In the genomic region with DNA sequence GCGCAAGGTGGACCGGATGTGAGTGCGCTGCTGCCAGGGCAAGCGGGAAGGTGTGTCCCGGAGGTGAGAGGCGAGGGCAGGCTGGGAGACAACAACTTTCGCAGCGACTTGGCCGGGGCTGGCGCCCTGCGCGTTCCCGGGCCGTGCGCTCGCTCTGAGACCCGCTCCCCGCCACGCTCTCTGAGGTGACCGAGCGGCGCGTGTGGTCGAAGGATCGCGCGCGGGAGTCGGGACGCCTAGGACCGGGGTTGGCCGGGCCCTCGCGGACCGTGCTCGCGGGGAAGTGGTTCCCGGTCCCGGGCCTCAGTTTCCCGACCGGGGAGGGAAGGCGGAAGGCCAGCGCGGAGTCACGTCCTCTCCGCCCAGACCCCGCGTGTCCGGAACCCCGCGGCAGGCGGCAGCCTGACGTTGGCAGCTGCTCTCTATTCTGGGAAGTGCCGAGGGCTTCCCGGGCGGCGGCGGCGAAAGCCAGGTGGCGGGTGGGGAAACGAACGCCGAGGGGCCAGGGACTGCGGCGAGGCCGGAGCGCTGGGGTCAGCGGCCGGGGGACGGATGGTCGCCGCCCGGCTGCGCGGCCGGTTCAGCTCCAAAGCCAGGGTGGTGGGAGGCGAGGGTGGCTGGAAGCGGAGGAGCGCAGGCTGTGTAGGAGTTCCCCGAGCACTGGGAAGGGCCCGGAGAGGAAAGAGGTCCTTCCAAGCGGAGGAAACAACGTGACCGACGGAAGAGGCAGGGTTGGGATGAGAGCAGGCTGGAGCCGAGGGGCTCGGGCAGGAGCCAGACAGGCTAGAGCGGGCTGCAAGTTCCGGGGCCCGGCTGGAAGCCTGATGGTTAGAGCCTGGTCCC, we compare ENCODE assay signal across 1 cellular context.
TF ChIP-seq lines count a peak whose summit lies in the region.

No MANE protein-coding gene starts in this region.

TF ChIP-seq in HepG2, 621 proteins besides CTCF, POLR2A, EP300 and RAD21 (continued from another document and continues in another):
- TF ChIP-seq, protein P1, sequence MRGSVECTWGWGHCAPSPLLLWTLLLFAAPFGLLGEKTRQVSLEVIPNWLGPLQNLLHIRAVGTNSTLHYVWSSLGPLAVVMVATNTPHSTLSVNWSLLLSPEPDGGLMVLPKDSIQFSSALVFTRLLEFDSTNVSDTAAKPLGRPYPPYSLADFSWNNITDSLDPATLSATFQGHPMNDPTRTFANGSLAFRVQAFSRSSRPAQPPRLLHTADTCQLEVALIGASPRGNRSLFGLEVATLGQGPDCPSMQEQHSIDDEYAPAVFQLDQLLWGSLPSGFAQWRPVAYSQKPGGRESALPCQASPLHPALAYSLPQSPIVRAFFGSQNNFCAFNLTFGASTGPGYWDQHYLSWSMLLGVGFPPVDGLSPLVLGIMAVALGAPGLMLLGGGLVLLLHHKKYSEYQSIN (CRISPR knock-in tag; IDR thresholded peaks at IDR 0.05; ENCODE audit: borderline replicate concordance) = no peak
- TF ChIP-seq MEIS1 (CRISPR knock-in tag; IDR thresholded peaks at IDR 0.05; ENCODE audit: borderline replicate concordance) (peak; percentile 86), CBX5 (CRISPR knock-in tag; IDR thresholded peaks at IDR 0.05; ENCODE audit: borderline replicate concordance) (no peak), FOXJ3 (CRISPR knock-in tag; IDR thresholded peaks at IDR 0.05; ENCODE audit: borderline replicate concordance) (no peak), FOSL1 (CRISPR knock-in tag; IDR thresholded peaks at IDR 0.05; ENCODE audit: borderline replicate concordance) (no peak), ZNF547 (CRISPR knock-in tag; IDR thresholded peaks at IDR 0.05) (peak; percentile 92), CBX1 (IDR thresholded peaks at IDR 0.05; ENCODE audit: low read depth) (no peak), MBD4 (IDR thresholded peaks at IDR 0.05; ENCODE audit: borderline replicate concordance, low read length) (no peak), ZNF317 (CRISPR knock-in tag; IDR thresholded peaks at IDR 0.05) (no peak), IRF2 (CRISPR knock-in tag; IDR thresholded peaks at IDR 0.05) (no peak), BRD4 (CRISPR knock-in tag; IDR thresholded peaks at IDR 0.05) (no peak), SOX5 (CRISPR knock-in tag; IDR thresholded peaks at IDR 0.05; ENCODE audit: borderline replicate concordance) (no peak), BRCA1 (CRISPR knock-in tag; IDR thresholded peaks at IDR 0.05) (no peak), ZNF446 (CRISPR knock-in tag; IDR thresholded peaks at IDR 0.05) (no peak; the same call in 1 of the 2 replicates), ZNF724P (CRISPR knock-in tag; IDR thresholded peaks at IDR 0.05; ENCODE audit: borderline replicate concordance) (no peak), ZNF331 (CRISPR knock-in tag; IDR thresholded peaks at IDR 0.05) (no peak), ZNF136 (CRISPR knock-in tag; IDR thresholded peaks at IDR 0.05; ENCODE audit: low read depth) (no peak), ZNF335 (CRISPR knock-in tag; IDR thresholded peaks at IDR 0.05) (no peak), DPF2 (CRISPR knock-in tag; IDR thresholded peaks at IDR 0.05; ENCODE audit: borderline replicate concordance, low read depth) (no peak), ZNF451 (CRISPR knock-in tag; IDR thresholded peaks at IDR 0.05) (peak; percentile 79; the same call in 1 of the 2 replicates)
- TF ChIP-seq, protein P2, sequence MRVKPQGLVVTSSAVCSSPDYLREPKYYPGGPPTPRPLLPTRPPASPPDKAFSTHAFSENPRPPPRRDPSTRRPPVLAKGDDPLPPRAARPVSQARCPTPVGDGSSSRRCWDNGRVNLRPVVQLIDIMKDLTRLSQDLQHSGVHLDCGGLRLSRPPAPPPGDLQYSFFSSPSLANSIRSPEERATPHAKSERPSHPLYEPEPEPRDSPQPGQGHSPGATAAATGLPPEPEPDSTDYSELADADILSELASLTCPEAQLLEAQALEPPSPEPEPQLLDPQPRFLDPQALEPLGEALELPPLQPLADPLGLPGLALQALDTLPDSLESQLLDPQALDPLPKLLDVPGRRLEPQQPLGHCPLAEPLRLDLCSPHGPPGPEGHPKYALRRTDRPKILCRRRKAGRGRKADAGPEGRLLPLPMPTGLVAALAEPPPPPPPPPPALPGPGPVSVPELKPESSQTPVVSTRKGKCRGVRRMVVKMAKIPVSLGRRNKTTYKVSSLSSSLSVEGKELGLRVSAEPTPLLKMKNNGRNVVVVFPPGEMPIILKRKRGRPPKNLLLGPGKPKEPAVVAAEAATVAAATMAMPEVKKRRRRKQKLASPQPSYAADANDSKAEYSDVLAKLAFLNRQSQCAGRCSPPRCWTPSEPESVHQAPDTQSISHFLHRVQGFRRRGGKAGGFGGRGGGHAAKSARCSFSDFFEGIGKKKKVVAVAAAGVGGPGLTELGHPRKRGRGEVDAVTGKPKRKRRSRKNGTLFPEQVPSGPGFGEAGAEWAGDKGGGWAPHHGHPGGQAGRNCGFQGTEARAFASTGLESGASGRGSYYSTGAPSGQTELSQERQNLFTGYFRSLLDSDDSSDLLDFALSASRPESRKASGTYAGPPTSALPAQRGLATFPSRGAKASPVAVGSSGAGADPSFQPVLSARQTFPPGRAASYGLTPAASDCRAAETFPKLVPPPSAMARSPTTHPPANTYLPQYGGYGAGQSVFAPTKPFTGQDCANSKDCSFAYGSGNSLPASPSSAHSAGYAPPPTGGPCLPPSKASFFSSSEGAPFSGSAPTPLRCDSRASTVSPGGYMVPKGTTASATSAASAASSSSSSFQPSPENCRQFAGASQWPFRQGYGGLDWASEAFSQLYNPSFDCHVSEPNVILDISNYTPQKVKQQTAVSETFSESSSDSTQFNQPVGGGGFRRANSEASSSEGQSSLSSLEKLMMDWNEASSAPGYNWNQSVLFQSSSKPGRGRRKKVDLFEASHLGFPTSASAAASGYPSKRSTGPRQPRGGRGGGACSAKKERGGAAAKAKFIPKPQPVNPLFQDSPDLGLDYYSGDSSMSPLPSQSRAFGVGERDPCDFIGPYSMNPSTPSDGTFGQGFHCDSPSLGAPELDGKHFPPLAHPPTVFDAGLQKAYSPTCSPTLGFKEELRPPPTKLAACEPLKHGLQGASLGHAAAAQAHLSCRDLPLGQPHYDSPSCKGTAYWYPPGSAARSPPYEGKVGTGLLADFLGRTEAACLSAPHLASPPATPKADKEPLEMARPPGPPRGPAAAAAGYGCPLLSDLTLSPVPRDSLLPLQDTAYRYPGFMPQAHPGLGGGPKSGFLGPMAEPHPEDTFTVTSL (CRISPR knock-in tag; IDR thresholded peaks at IDR 0.05; ENCODE audit: borderline replicate concordance) = 0 out of 2 replicates have a peak, but pooled peaks have one; percentile 20
- TF ChIP-seq, protein P3, sequence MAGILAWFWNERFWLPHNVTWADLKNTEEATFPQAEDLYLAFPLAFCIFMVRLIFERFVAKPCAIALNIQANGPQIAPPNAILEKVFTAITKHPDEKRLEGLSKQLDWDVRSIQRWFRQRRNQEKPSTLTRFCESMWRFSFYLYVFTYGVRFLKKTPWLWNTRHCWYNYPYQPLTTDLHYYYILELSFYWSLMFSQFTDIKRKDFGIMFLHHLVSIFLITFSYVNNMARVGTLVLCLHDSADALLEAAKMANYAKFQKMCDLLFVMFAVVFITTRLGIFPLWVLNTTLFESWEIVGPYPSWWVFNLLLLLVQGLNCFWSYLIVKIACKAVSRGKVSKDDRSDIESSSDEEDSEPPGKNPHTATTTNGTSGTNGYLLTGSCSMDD (CRISPR knock-in tag; IDR thresholded peaks at IDR 0.05) = 0 out of 2 replicates have a peak, but pooled peaks have one; percentile 9
- TF ChIP-seq, protein P4, sequence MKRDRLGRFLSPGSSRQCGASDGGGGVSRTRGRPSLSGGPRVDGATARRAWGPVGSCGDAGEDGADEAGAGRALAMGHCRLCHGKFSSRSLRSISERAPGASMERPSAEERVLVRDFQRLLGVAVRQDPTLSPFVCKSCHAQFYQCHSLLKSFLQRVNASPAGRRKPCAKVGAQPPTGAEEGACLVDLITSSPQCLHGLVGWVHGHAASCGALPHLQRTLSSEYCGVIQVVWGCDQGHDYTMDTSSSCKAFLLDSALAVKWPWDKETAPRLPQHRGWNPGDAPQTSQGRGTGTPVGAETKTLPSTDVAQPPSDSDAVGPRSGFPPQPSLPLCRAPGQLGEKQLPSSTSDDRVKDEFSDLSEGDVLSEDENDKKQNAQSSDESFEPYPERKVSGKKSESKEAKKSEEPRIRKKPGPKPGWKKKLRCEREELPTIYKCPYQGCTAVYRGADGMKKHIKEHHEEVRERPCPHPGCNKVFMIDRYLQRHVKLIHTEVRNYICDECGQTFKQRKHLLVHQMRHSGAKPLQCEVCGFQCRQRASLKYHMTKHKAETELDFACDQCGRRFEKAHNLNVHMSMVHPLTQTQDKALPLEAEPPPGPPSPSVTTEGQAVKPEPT (CRISPR knock-in tag; IDR thresholded peaks at IDR 0.05; ENCODE audit: low read depth) = 0 out of 2 replicates have a peak, but pooled peaks have one; percentile 21
- TF ChIP-seq, protein P5, sequence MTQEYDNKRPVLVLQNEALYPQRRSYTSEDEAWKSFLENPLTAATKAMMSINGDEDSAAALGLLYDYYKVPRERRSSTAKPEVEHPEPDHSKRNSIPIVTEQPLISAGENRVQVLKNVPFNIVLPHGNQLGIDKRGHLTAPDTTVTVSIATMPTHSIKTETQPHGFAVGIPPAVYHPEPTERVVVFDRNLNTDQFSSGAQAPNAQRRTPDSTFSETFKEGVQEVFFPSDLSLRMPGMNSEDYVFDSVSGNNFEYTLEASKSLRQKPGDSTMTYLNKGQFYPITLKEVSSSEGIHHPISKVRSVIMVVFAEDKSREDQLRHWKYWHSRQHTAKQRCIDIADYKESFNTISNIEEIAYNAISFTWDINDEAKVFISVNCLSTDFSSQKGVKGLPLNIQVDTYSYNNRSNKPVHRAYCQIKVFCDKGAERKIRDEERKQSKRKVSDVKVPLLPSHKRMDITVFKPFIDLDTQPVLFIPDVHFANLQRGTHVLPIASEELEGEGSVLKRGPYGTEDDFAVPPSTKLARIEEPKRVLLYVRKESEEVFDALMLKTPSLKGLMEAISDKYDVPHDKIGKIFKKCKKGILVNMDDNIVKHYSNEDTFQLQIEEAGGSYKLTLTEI (CRISPR knock-in tag; conservative IDR thresholded peaks at IDR 0.05) = no peak
- TF ChIP-seq, protein P6, sequence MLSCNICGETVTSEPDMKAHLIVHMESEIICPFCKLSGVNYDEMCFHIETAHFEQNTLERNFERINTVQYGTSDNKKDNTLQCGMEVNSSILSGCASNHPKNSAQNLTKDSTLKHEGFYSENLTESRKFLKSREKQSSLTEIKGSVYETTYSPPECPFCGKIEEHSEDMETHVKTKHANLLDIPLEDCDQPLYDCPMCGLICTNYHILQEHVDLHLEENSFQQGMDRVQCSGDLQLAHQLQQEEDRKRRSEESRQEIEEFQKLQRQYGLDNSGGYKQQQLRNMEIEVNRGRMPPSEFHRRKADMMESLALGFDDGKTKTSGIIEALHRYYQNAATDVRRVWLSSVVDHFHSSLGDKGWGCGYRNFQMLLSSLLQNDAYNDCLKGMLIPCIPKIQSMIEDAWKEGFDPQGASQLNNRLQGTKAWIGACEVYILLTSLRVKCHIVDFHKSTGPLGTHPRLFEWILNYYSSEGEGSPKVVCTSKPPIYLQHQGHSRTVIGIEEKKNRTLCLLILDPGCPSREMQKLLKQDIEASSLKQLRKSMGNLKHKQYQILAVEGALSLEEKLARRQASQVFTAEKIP (CRISPR knock-in tag; IDR thresholded peaks at IDR 0.05; ENCODE audit: borderline replicate concordance) = no peak
- TF ChIP-seq, protein P7, sequence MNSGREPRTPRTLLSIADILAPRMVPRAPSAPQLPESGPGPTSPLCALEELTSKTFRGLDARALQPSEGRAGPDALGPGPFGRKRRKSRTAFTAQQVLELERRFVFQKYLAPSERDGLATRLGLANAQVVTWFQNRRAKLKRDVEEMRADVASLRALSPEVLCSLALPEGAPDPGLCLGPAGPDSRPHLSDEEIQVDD (CRISPR knock-in tag; IDR thresholded peaks at IDR 0.05; ENCODE audit: borderline replicate concordance) = peak; percentile 21; the same call in 1 of the 2 replicates
- TF ChIP-seq, protein P8, sequence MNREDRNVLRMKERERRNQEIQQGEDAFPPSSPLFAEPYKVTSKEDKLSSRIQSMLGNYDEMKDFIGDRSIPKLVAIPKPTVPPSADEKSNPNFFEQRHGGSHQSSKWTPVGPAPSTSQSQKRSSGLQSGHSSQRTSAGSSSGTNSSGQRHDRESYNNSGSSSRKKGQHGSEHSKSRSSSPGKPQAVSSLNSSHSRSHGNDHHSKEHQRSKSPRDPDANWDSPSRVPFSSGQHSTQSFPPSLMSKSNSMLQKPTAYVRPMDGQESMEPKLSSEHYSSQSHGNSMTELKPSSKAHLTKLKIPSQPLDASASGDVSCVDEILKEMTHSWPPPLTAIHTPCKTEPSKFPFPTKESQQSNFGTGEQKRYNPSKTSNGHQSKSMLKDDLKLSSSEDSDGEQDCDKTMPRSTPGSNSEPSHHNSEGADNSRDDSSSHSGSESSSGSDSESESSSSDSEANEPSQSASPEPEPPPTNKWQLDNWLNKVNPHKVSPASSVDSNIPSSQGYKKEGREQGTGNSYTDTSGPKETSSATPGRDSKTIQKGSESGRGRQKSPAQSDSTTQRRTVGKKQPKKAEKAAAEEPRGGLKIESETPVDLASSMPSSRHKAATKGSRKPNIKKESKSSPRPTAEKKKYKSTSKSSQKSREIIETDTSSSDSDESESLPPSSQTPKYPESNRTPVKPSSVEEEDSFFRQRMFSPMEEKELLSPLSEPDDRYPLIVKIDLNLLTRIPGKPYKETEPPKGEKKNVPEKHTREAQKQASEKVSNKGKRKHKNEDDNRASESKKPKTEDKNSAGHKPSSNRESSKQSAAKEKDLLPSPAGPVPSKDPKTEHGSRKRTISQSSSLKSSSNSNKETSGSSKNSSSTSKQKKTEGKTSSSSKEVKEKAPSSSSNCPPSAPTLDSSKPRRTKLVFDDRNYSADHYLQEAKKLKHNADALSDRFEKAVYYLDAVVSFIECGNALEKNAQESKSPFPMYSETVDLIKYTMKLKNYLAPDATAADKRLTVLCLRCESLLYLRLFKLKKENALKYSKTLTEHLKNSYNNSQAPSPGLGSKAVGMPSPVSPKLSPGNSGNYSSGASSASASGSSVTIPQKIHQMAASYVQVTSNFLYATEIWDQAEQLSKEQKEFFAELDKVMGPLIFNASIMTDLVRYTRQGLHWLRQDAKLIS (CRISPR knock-in tag; IDR thresholded peaks at IDR 0.05) = no peak; the same call in 1 of the 2 replicates
- TF ChIP-seq, protein P9, sequence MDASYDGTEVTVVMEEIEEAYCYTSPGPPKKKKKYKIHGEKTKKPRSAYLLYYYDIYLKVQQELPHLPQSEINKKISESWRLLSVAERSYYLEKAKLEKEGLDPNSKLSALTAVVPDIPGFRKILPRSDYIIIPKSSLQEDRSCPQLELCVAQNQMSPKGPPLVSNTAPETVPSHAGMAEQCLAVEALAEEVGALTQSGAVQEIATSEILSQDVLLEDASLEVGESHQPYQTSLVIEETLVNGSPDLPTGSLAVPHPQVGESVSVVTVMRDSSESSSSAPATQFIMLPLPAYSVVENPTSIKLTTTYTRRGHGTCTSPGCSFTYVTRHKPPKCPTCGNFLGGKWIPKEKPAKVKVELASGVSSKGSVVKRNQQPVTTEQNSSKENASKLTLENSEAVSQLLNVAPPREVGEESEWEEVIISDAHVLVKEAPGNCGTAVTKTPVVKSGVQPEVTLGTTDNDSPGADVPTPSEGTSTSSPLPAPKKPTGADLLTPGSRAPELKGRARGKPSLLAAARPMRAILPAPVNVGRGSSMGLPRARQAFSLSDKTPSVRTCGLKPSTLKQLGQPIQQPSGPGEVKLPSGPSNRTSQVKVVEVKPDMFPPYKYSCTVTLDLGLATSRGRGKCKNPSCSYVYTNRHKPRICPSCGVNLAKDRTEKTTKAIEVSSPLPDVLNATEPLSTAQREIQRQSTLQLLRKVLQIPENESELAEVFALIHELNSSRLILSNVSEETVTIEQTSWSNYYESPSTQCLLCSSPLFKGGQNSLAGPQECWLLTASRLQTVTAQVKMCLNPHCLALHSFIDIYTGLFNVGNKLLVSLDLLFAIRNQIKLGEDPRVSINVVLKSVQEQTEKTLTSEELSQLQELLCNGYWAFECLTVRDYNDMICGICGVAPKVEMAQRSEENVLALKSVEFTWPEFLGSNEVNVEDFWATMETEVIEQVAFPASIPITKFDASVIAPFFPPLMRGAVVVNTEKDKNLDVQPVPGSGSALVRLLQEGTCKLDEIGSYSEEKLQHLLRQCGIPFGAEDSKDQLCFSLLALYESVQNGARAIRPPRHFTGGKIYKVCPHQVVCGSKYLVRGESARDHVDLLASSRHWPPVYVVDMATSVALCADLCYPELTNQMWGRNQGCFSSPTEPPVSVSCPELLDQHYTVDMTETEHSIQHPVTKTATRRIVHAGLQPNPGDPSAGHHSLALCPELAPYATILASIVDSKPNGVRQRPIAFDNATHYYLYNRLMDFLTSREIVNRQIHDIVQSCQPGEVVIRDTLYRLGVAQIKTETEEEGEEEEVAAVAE (CRISPR knock-in tag; IDR thresholded peaks at IDR 0.05; ENCODE audit: borderline replicate concordance) = no peak
